In the genomic region with DNA sequence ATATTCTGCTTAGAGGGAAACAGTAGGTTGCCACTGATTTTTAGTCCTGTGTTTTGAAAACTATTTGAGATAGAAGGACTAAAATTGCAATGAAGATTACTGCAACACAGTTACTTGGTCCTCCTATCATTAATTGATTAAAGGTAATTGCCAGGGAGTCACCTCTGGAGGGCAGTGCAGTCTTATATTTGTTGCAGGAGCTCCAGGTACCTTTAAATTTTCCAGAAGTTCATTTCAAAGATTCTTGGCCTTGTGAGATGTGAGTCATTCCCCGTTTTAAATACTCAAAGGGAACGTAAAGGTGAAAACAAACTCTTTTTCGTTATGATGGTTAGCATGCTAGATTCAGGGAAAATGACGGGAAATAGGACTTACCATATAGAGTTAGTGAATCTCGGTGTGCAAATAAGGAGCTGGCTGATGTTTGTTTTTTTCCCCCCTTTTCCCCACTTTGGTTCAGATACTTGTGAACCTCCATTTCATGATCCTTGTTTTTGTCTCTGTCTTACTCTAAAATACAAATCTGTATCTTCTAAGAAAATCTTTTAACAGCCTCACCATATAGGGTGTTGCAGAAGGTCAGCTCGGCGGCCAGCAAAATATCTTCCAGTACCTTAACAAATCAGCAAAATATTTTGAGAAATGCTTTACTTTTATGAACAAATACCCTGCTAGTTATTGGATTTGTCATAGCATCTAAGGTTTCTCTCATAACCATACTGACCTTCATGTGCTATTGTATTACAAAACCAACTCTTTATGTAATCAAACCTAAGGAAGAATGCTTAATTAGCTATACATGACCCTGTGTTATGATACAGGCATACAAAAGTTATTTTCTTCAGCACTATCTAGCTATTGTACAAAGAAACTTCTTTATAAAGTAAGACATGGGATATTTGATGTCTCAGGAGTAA, we compare ENCODE assay signal across 8 cellular contexts.
DNase-seq lines count a peak whose midpoint lies in the region; ATAC-seq, FAIRE-seq and TF ChIP-seq lines count a peak whose summit lies in the region.

No MANE protein-coding gene starts in this region.

- intact Hi-C loops in tibial artery (cut with DNase I; ENCODE audit: low total_unique reads): loop anchor here (5.0 to 10.0 kb wide), 2 partner anchors 222 to 310 kb away; no protein-coding TSS in a partner anchor

- TF ChIP-seq CTCF in cardiac fibroblast (IDR thresholded peaks at IDR 0.05; ENCODE audit: low read depth, low read length) (peak; percentile 53), tibial artery (IDR thresholded peaks at IDR 0.05) (peak; percentile 52 to 71)

- H3K27me3 Mint-ChIP-seq in T-helper 2 cell treated with Interferon-gamma antibody and Interleukin-4, amounts not matched to agents 5 μg/mL and 100 μg/mL, for 36 hours (ENCODE audit: low read depth): no peaks in the 10 kb centered on the region

- H3K4me1 ChIP-seq in tibial artery: peaks cover 0 to 14% (median 2%) of the 10 kb centered on the region in 4 donors

- DNase-seq in Caki2 (ENCODE audit: low read depth): peak; percentile 57
- DNase-seq in GM19239 (ENCODE audit: insufficient read length, low spot score): no peak
- DNase-seq in NCI-H748 treated with DMSO at 0.1 percent for 48 hours (lab: John Stamatoyannopoulos, UW): peak; percentile 26
- peak; percentile 83 to 89 for DNase-seq in cardiac fibroblast (ENCODE audit: low read depth in 2 of 2)
- peak; percentile 78 for DNase-seq in kidney tubule cell (ENCODE audit: low spot score)
- no peak for DNase-seq in tibial artery
- DNase-seq in T-helper 2 cell treated with Interferon-gamma antibody and Interleukin-4, amounts not matched to agents 5 μg/mL and 100 μg/mL, for 36 hours (ENCODE audit: low spot score): no peak

- peak; percentile 95 for FAIRE-seq in GM19239 (lab: Jason Lieb, UNC)

- no peaks in the 10 kb centered on the region for H3K4me1 Mint-ChIP-seq in T-helper 2 cell treated with Interferon-gamma antibody and Interleukin-4, amounts not matched to agents 5 μg/mL and 100 μg/mL, for 36 hours (ENCODE audit: low read depth)

- in situ Hi-C loops in Caki2 (cut with HindIII; ENCODE audit: low pct_unique_long_range_greater_than_20kb, low sequenced_read_pairs): no loop called here

- H3K9me3 ChIP-seq in tibial artery: no peaks in the 10 kb centered on the region

- H3K9me3 Mint-ChIP-seq in T-helper 2 cell treated with Interferon-gamma antibody and Interleukin-4, amounts not matched to agents 5 μg/mL and 100 μg/mL, for 36 hours: no peaks in the 10 kb centered on the region

- H3K4me3 ChIP-seq in cardiac fibroblast (replicated peaks in 1 of 2; ENCODE audit: low read depth in 2 of 2, low read length in 2 of 2): no peak overlapping the region
- no peak overlapping the region for H3K4me3 ChIP-seq in tibial artery

- H3K36me3 Mint-ChIP-seq in T-helper 2 cell treated with Interferon-gamma antibody and Interleukin-4, amounts not matched to agents 5 μg/mL and 100 μg/mL, for 36 hours (ENCODE audit: low read depth): no peaks in the 10 kb centered on the region

- ATAC-seq in HG03520 (IDR thresholded peaks at IDR 0.05; ENCODE audit: unreplicated experiment): peak; percentile 63

- no peaks in the 10 kb centered on the region for H3K36me3 ChIP-seq in tibial artery

- no peak overlapping the region for H3K27ac Mint-ChIP-seq in T-helper 2 cell treated with Interferon-gamma antibody and Interleukin-4, amounts not matched to agents 5 μg/mL and 100 μg/mL, for 36 hours

- H3K27me3 ChIP-seq in tibial artery: no peaks in the 10 kb centered on the region

- H3K4me3 Mint-ChIP-seq in T-helper 2 cell treated with Interferon-gamma antibody and Interleukin-4, amounts not matched to agents 5 μg/mL and 100 μg/mL, for 36 hours: no peak overlapping the region

- H3K27ac ChIP-seq in tibial artery: no peak overlapping the region

Comparison
In these comparisons a context has a peak if more than half of its experiments do, and no peak if none do; other contexts are left out.
1. DNase-seq: peak in Caki2 (single experiment), NCI-H748 treated with DMSO at 0.1 percent for 48 hours (single experiment), cardiac fibroblast (2 of 2) and kidney tubule cell (single experiment); none in GM19239 (single experiment), tibial artery (0 of 2) and T-helper 2 cell treated with Interferon-gamma antibody and Interleukin-4, amounts not matched to agents 5 μg/mL and 100 μg/mL, for 36 hours (single experiment).